Comparison of ENCODE assay signal across 9 cellular contexts in genomic region chr17:39740357-39741111, GRCh38. TPM values are rescaled to one million over a fixed set of nuclear protein-coding genes. Genes with fewer than 3 reads are reported as not detected.
DNase-seq lines count a peak whose midpoint lies in the region; ATAC-seq and TF ChIP-seq lines count a peak whose summit lies in the region.
"Had no signal": no experiment of that assay in that cellular context is flagged by ENCODE, and none has a peak within 500 bp of the region (broad histone marks: within the 10 kb centered on the region; RNA-seq: fewer than 3 reads in every experiment).

No MANE protein-coding gene starts in this region.

- peak overlapping the region; percentile 71 for H3K56ac ChIP-seq in mesendoderm (ENCODE audit: low read length)

- H2BK120ac ChIP-seq in mesendoderm (ENCODE audit: low read depth, low read length): no peak overlapping the region

- WGBS in mesendoderm (ENCODE audit: extremely low coverage, insufficient coverage, low lambda C conversion rate): no CpG with 5 or more reads among the region's 16 CpGs

- TF ChIP-seq CTCF in chondrocyte (IDR thresholded peaks at IDR 0.05): no peak

- DNase-seq in chondrocyte (ENCODE audit: low spot score) (peak; percentile 67), mesendoderm (peak; percentile 96), NCI-H2227 (lab: John Stamatoyannopoulos, UW; ENCODE audit: unreplicated experiment) (no peak), cerebellar cortex (ENCODE audit: low spot score) (no peak)
- no peak for DNase-seq in activated effector memory CD4-positive, alpha-beta T cell treated with Interleukin-2 at 50 U/mL for 16 hours
- DNase-seq: activated T-cell treated with anti-CD3 and anti-CD28 coated beads, Interleukin-2, amount 50 U/mL, for 48 hours had no signal

- H3K27ac Mint-ChIP-seq in chondrocyte (ENCODE audit: unreplicated experiment): peak overlapping the region; percentile 22

- H3K4me1 ChIP-seq in BLaER1 treated with 17β-estradiol and CSF1 and Interleukin-3, amounts not matched to agents 10 nM and 100 nM: peaks cover 27 to 43% (median 35%) of the 10 kb centered on the region in 10 experiments
- peaks cover 18% of the 10 kb centered on the region for H3K4me1 ChIP-seq in HUES48 (ENCODE audit: control insufficient read depth, insufficient read depth, low read length)
- H3K4me1 ChIP-seq in mesendoderm (ENCODE audit: control insufficient read depth, low read depth, low read length): no peaks in the 10 kb centered on the region

- no peak overlapping the region for H2AK5ac ChIP-seq in mesendoderm (ENCODE audit: low read length)

- no peaks in the 10 kb centered on the region for H3K79me1 ChIP-seq in mesendoderm (ENCODE audit: low read length)

- H3K9ac ChIP-seq in BLaER1 treated with 17β-estradiol and CSF1 and Interleukin-3, amounts not matched to agents 10 nM and 100 nM: no peak overlapping the region
- H3K9ac ChIP-seq in HUES48 (ENCODE audit: low read depth, low read length): peak overlapping the region; percentile 29; the same call in 1 of the 2 replicates
- H3K9ac ChIP-seq in mesendoderm (ENCODE audit: low read length): peak overlapping the region; percentile 63

- peaks cover 4% of the 10 kb centered on the region for H3K79me2 ChIP-seq in mesendoderm (ENCODE audit: control insufficient read depth, insufficient read depth, low read length)

- peaks cover 57 to 81% (median 74%) of the 10 kb centered on the region in 11 experiments for H3K27me3 ChIP-seq in BLaER1 treated with 17β-estradiol and CSF1 and Interleukin-3, amounts not matched to agents 10 nM and 100 nM
- H3K27me3 ChIP-seq in HUES48 (ENCODE audit: control insufficient read depth, insufficient read depth, low read length): no peaks in the 10 kb centered on the region
- H3K27me3 ChIP-seq in mesendoderm (ENCODE audit: insufficient read depth, low read length, poor library complexity): no peaks in the 10 kb centered on the region

- peak overlapping the region; percentile 33 for H2BK5ac ChIP-seq in mesendoderm (ENCODE audit: low read length)

- H4K20me1 ChIP-seq in BLaER1 treated with 17β-estradiol and CSF1 and Interleukin-3, amounts not matched to agents 10 nM and 100 nM: no peaks in the 10 kb centered on the region

- H3K27me3 Mint-ChIP-seq in chondrocyte (ENCODE audit: low read depth): peaks cover 15% of the 10 kb centered on the region

- peaks cover 27% of the 10 kb centered on the region for H3K4me1 Mint-ChIP-seq in chondrocyte (ENCODE audit: low read depth)

- no peaks in the 10 kb centered on the region for H3K36me3 Mint-ChIP-seq in chondrocyte (ENCODE audit: low read depth)

- H3K27ac ChIP-seq in BLaER1 treated with 17β-estradiol and CSF1 and Interleukin-3, amounts not matched to agents 10 nM and 100 nM: peak overlapping the region in 3 of 11 experiments; percentile 33 to 54 (median 49); a peak in 3 of 22 replicates
- H3K27ac ChIP-seq in HUES48 (ENCODE audit: low read depth, low read length): peak overlapping the region; percentile 93
- peak overlapping the region; percentile 51 for H3K27ac ChIP-seq in mesendoderm (ENCODE audit: low read depth, low read length)

- H3K9me3 ChIP-seq in BLaER1 treated with 17β-estradiol and CSF1 and Interleukin-3, amounts not matched to agents 10 nM and 100 nM (replicated peaks in 1 of 11): no peaks in the 10 kb centered on the region
- no peaks in the 10 kb centered on the region for H3K9me3 ChIP-seq in HUES48 (ENCODE audit: control insufficient read depth, insufficient read depth, low read length)

- H4K5ac ChIP-seq in mesendoderm (ENCODE audit: low read length): no peak overlapping the region

- no peak for ATAC-seq in HG03442 (IDR thresholded peaks at IDR 0.05; ENCODE audit: unreplicated experiment)

- no peak overlapping the region for H3K4me3 Mint-ChIP-seq in chondrocyte (ENCODE audit: unreplicated experiment)

- no peaks in the 10 kb centered on the region for H3K9me3 Mint-ChIP-seq in chondrocyte (ENCODE audit: low read depth)

- no peaks in the 10 kb centered on the region for H3K36me3 ChIP-seq in BLaER1 treated with 17β-estradiol and CSF1 and Interleukin-3, amounts not matched to agents 10 nM and 100 nM
- H3K36me3 ChIP-seq in HUES48 (ENCODE audit: control insufficient read depth, insufficient read depth, low read length): peaks cover 35% of the 10 kb centered on the region
- H3K36me3 ChIP-seq in mesendoderm (ENCODE audit: control insufficient read depth, insufficient read depth, low read length): peaks cover 2% of the 10 kb centered on the region

- no peak overlapping the region for H3K23ac ChIP-seq in mesendoderm (ENCODE audit: low read length)

- peak overlapping the region; percentile 54 to 87 (median 68) for H3K4me2 ChIP-seq in BLaER1 treated with 17β-estradiol and CSF1 and Interleukin-3, amounts not matched to agents 10 nM and 100 nM
- peak overlapping the region; percentile 59 for H3K4me2 ChIP-seq in mesendoderm (ENCODE audit: low read length)

- no peak overlapping the region for H3K4ac ChIP-seq in mesendoderm (ENCODE audit: low read depth, low read length)

- H2BK15ac ChIP-seq in mesendoderm (replicated peaks; ENCODE audit: low read depth): no peak overlapping the region

- H4K8ac ChIP-seq in mesendoderm (ENCODE audit: low read depth, low read length): no peak overlapping the region

- H3K18ac ChIP-seq in mesendoderm (ENCODE audit: low read length): peak overlapping the region; percentile 55

- peak overlapping the region in 2 of 10 experiments; percentile 44 to 51; a peak in 1 of 20 replicates for H3K4me3 ChIP-seq in BLaER1 treated with 17β-estradiol and CSF1 and Interleukin-3, amounts not matched to agents 10 nM and 100 nM
- H3K4me3 ChIP-seq in HUES48 (ENCODE audit: low read depth, low read length) (peak overlapping the region; percentile 90), mesendoderm (ENCODE audit: low read length) (no peak overlapping the region)

RNA-seq across cellular contexts. Expression of gene GRB7, which starts 2.8 kb away (rescaled TPM):
- 0.46 to 0.68 TPM in 2 of 3 replicates, not detected in the other for total RNA-seq in chondrocyte
- 18.5 TPM for polyA plus RNA-seq in mesendoderm (2013, experiment 1 of 2)
- 18.7 TPM for polyA plus RNA-seq in mesendoderm (2013, experiment 2 of 2)

RNA-seq across cellular contexts. Expression of gene MIEN1, which starts 10.2 kb away (rescaled TPM):
- 45.3 to 48.5 TPM (median 46.5 TPM) in 3 replicates for total RNA-seq in chondrocyte
- 27.3 TPM for polyA plus RNA-seq in mesendoderm (2013, experiment 1 of 2)
- polyA plus RNA-seq in mesendoderm (2013, experiment 2 of 2): 29.9 TPM

RNA-seq across cellular contexts. Expression of gene ERBB2, which starts 40.7 kb away (rescaled TPM):
- total RNA-seq in chondrocyte: 86.0 to 94.3 TPM (median 90.5 TPM) in 3 replicates
- 73.2 TPM for polyA plus RNA-seq in mesendoderm (2013, experiment 1 of 2)
- 72.9 TPM for polyA plus RNA-seq in mesendoderm (2013, experiment 2 of 2)

RNA-seq across cellular contexts. Expression of gene PGAP3, which starts 52.7 kb away (rescaled TPM):
- total RNA-seq in chondrocyte: 20.2 to 38.1 TPM (median 24.9 TPM) in 3 replicates
- polyA plus RNA-seq in mesendoderm (2013, experiment 1 of 2): 8.3 TPM
- 7.7 TPM for polyA plus RNA-seq in mesendoderm (2013, experiment 2 of 2)

Comparison
In these comparisons a context has a peak if more than half of its experiments do, and no peak if none do; other contexts are left out.
1. H3K9ac ChIP-seq: peak in HUES48 (single experiment) and mesendoderm (single experiment); none in BLaER1 treated with 17β-estradiol and CSF1 and Interleukin-3, amounts not matched to agents 10 nM and 100 nM (0 of 11).
2. DNase-seq: peak in chondrocyte (single experiment) and mesendoderm (single experiment); none in NCI-H2227 (single experiment), activated effector memory CD4-positive, alpha-beta T cell treated with Interleukin-2 at 50 U/mL for 16 hours (single experiment) and cerebellar cortex (single experiment).